In genomic region chr6:156378853-156379252, GRCh38 we compare ENCODE assay signal across 1 cellular context.
TF ChIP-seq lines count a peak whose summit lies in the region.

No MANE protein-coding gene starts in this region.

TF ChIP-seq in H1, 55 proteins besides CTCF, POLR2A, EP300 and RAD21:
- TF ChIP-seq NRF1 (IDR thresholded peaks at IDR 0.05; ENCODE audit: low read depth, low read length) (no peak), POU5F1 (IDR thresholded peaks at IDR 0.05; ENCODE audit: low read depth, low read length) (no peak), HDAC6 (IDR thresholded peaks at IDR 0.05; ENCODE audit: low read depth, low read length) (no peak), GTF2F1 (IDR thresholded peaks at IDR 0.05; ENCODE audit: borderline replicate concordance, low read depth, low read length) (no peak), HDAC2 (IDR thresholded peaks at IDR 0.05; ENCODE audit: borderline replicate concordance in 1 of 2, low read depth in 2 of 2, low read length in 2 of 2) (no peak), ASH2L (IDR thresholded peaks at IDR 0.05; ENCODE audit: low read length) (no peak), POLR2AphosphoS5 (IDR thresholded peaks at IDR 0.05; ENCODE audit: low read depth, low read length) (no peak), TAF7 (optimal IDR thresholded peaks at IDR 0.05; ENCODE audit: borderline replicate concordance, low read depth, low read length) (no peak), RNF2 (IDR thresholded peaks at IDR 0.05; ENCODE audit: borderline replicate concordance, low read depth, low read length, missing control alignments, poor library complexity, severe bottlenecking) (no peak), GABPA (IDR thresholded peaks at IDR 0.05; ENCODE audit: borderline replicate concordance, insufficient read depth, low read length) (no peak), TCF12 (IDR thresholded peaks at IDR 0.05; ENCODE audit: low read depth, low read length) (no peak), CHD2 (IDR thresholded peaks at IDR 0.05; ENCODE audit: low read length) (no peak), SIRT6 (IDR thresholded peaks at IDR 0.05; ENCODE audit: low read length) (no peak), CREB1 (IDR thresholded peaks at IDR 0.05) (no peak), SIN3A (conservative IDR thresholded peaks at IDR 0.05 in 1 of 2, IDR thresholded peaks at IDR 0.05 in 1 of 2; ENCODE audit: low read depth in 1 of 2, low read length in 2 of 2) (no peak)
